In genomic region chr4:89248879-89249281, GRCh38 we compare ENCODE assay signal across 13 cellular contexts. TPM values are rescaled to one million over a fixed set of nuclear protein-coding genes. Genes with fewer than 3 reads are reported as not detected.
DNase-seq lines count a peak whose midpoint lies in the region; ATAC-seq and TF ChIP-seq lines count a peak whose summit lies in the region.
"Had no signal": no experiment of that assay in that cellular context is flagged by ENCODE, and none has a peak within 500 bp of the region (broad histone marks: within the 10 kb centered on the region; RNA-seq: fewer than 3 reads in every experiment).

No MANE protein-coding gene starts in this region.

- DNase-seq in left ventricle myocardium superior (peak; percentile 17), Right ventricle myocardium superior (no peak), NCI-H2171 (lab: John Stamatoyannopoulos, UW) (peak; percentile 17), astrocyte of the cerebellum (ENCODE audit: low read depth) (peak; percentile 4), cortex of kidney (lab: John Stamatoyannopoulos, UW) (no peak), HK-2 (ENCODE audit: unreplicated experiment) (no peak)
- DNase-seq: islet precursor cell; NCI-H526; psoas muscle; stimulated activated CD4-positive, alpha-beta T cell treated with anti-CD3 and anti-CD28 coated beads, Interleukin-2, amount 100 ng/mL, for 24 hours; upper lobe of right lung had no signal

- intact Hi-C loops in left ventricle myocardium superior (cut with micrococcal nuclease), result no loop called here
- intact Hi-C loops in Right ventricle myocardium superior (cut with DNase I), result no loop called here

- H3K4me3 ChIP-seq in astrocyte of the cerebellum (ENCODE audit: low read depth, low read length), result peak overlapping the region; percentile 21
- H3K4me3 ChIP-seq: psoas muscle, upper lobe of right lung had no signal

- in situ Hi-C loops in astrocyte of the cerebellum (cut with HindIII; ENCODE audit: low sequenced_read_pairs), result no loop called here

- ATAC-seq in left ventricle myocardium superior, result peak; percentile 14
- ATAC-seq in Right ventricle myocardium superior (ENCODE audit: poor library complexity), result no peak
- no peak for ATAC-seq in HG03469 (IDR thresholded peaks at IDR 0.05; ENCODE audit: unreplicated experiment)
- ATAC-seq in GM21423 (IDR thresholded peaks at IDR 0.05; ENCODE audit: unreplicated experiment), result no peak
- ATAC-seq: psoas muscle had no signal

- no peak for TF ChIP-seq CTCF in astrocyte of the cerebellum (IDR thresholded peaks at IDR 0.05; ENCODE audit: low read depth, low read length, missing control alignments)

RNA-seq across cellular contexts. Expression of gene GPRIN3, which starts 58.7 kb away (rescaled TPM):
- total RNA-seq in left ventricle myocardium superior, result 7.4 TPM
- 6.2 TPM for total RNA-seq in Right ventricle myocardium superior

Comparison
In these comparisons a context has a peak if more than half of its experiments do, and no peak if none do; other contexts are left out.
1. DNase-seq: peak in left ventricle myocardium superior (single experiment), NCI-H2171 (single experiment) and astrocyte of the cerebellum (single experiment); none in Right ventricle myocardium superior (single experiment), cortex of kidney (single experiment) and HK-2 (single experiment).